8 cellular contexts compared by ENCODE assay signal in the genomic region with DNA sequence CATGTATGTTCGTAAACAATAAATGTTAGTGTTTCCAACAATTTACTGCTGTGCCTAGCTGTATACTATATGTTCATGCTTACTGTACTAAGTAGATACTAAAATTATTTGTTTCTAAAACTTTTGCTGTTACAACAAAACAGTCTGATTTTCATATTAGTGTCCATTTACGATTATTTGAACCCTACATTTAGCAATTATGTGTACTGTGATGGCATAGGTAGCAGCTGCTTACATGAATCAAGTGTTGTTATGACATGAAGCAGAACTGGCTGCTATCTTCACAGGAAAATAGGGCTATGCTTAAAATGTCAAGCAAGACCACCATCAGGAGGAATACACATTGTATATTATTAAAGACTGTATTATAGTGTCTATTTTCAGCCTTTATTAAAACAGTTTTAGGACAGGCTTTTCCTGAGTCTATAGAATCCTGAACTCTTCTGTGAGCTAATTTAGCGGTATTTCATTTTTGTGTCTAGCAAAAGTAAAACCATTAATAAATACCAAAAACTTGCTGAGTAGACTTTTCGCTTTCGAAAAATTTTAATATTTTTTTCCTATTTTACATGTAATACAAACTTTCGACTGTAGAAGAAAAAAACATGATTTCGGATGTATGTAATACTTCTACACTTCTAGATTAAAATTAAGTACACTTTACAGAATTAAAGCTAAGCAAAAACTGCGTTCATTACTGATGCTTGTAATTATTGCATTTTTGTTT. TPM values are rescaled to one million over a fixed set of nuclear protein-coding genes. Genes with fewer than 3 reads are reported as not detected.
DNase-seq lines count a peak whose midpoint lies in the region; ATAC-seq, FAIRE-seq and TF ChIP-seq lines count a peak whose summit lies in the region.

No MANE protein-coding gene starts in this region.

- no peak for FAIRE-seq in bronchial epithelial cell (lab: Jason Lieb, UNC)

- no peaks in the 10 kb centered on the region for H3K27me3 ChIP-seq in HUES6 (ENCODE audit: control insufficient read depth, insufficient read depth, low read length)
- H3K27me3 ChIP-seq in bronchial epithelial cell (ENCODE audit: control insufficient read depth, insufficient read depth, low read length), result no peaks in the 10 kb centered on the region
- H3K27me3 ChIP-seq in muscle layer of duodenum (ENCODE audit: low read depth, low read length), result no peaks in the 10 kb centered on the region

- H3K4me1 ChIP-seq in HUES6 (ENCODE audit: control insufficient read depth, insufficient read depth, low read length) (0 out of 2 replicates have a peak, but pooled peaks cover under 1% of the 10 kb centered on the region), muscle layer of duodenum (ENCODE audit: control insufficient read depth in 1 of 2, insufficient read depth in 2 of 2, low read length in 2 of 2) (peaks cover 0 to 13% of the 10 kb centered on the region in 2 donors)

- H3K27ac ChIP-seq in HUES6 (ENCODE audit: low read depth, low read length) (no peak overlapping the region), muscle layer of duodenum (ENCODE audit: low read length) (peak overlapping the region; percentile 94)

- no peak overlapping the region for H3K9ac ChIP-seq in HUES6 (ENCODE audit: low read length)

- TF ChIP-seq CTCF in AG09309 (IDR thresholded peaks at IDR 0.05; ENCODE audit: control insufficient read depth, insufficient read depth, low read depth, low read length, missing control alignments) (no peak), bronchial epithelial cell (IDR thresholded peaks at IDR 0.05; ENCODE audit: insufficient read depth, low read length, severe bottlenecking) (no peak)

- H3K36me3 ChIP-seq in HUES6 (ENCODE audit: control insufficient read depth, insufficient read depth, low read length) (peaks cover 14% of the 10 kb centered on the region; the same call in 1 of the 2 replicates), bronchial epithelial cell (ENCODE audit: control insufficient read depth, insufficient read depth, low read length) (no peaks in the 10 kb centered on the region), muscle layer of duodenum (ENCODE audit: control insufficient read depth in 1 of 2, insufficient read depth in 2 of 2, low read length in 2 of 2) (no peaks in the 10 kb centered on the region)

- DNase-seq in AG09309 (ENCODE audit: low read depth), result no peak
- DNase-seq in bronchial epithelial cell (ENCODE audit: low read depth), result no peak
- no peak for DNase-seq in NOMO-1 (lab: John Stamatoyannopoulos, UW; ENCODE audit: unreplicated experiment in 2 of 2)
- DNase-seq in stimulated activated CD8-positive, alpha-beta memory T cell treated with anti-CD3 and anti-CD28 coated beads, Interleukin-4, amount 100 ng/mL, for 48 hours, result no peak
- no peak for DNase-seq in NCI-H2107 (lab: John Stamatoyannopoulos, UW)

- no peak for ATAC-seq in HG03196 (IDR thresholded peaks at IDR 0.05; ENCODE audit: unreplicated experiment)

- H3K4me3 ChIP-seq in AG09309 (ENCODE audit: control insufficient read depth, low read depth, low read length) (peak overlapping the region; percentile 78), HUES6 (ENCODE audit: low read depth, low read length) (peak overlapping the region; percentile 75), bronchial epithelial cell (ENCODE audit: low read depth, low read length) (peak overlapping the region; percentile 52), muscle layer of duodenum (ENCODE audit: low read depth in 1 of 2, low read length in 2 of 2) (peak overlapping the region; percentile 71 to 76)

- H3K9me3 ChIP-seq in HUES6 (ENCODE audit: control insufficient read depth, insufficient read depth, low read depth, low read length) (no peaks in the 10 kb centered on the region), muscle layer of duodenum (ENCODE audit: control insufficient read depth in 1 of 2, low read length in 2 of 2) (no peaks in the 10 kb centered on the region)

RNA-seq across cellular contexts. Expression of a gene that starts 1.1 kb away (rescaled TPM):
- 15.1 and 20.0 TPM in 2 replicates for total RNA-seq in bronchial epithelial cell
